11 cellular contexts compared by ENCODE assay signal in the genomic region with DNA sequence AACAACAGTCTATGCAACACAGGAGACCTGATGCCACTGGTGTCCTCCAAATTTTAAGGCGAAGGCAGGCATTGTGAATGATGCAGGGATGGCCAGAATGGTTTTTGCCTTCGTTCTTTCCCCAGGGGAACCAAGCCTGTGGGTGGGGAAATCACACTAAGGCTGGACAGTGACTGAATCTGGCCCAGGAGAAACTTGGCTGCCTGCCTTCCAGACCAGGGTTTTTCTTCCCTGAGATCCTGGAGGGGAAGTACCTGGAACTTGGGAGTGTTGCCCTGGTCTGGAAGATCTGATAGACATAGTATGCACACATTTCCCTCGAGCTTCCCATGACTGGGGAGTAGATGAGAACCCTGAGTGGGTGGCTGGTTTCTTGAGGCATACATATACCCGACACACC. TPM values are rescaled to one million over a fixed set of nuclear protein-coding genes. Genes with fewer than 3 reads are reported as not detected.
A peak's percentile ranks its signal among the peaks of the same experiment; 100 is the strongest.
DNase-seq lines count a peak whose midpoint lies in the region; ATAC-seq and TF ChIP-seq lines count a peak whose summit lies in the region.
"Had no signal": no experiment of that assay in that cellular context is flagged by ENCODE, and none has a peak within 500 bp of the region (broad histone marks: within the 10 kb centered on the region; RNA-seq: fewer than 3 reads in every experiment).

No MANE protein-coding gene starts in this region.

- peak overlapping the region; percentile 86 for H3K4me3 Mint-ChIP-seq in Calu3 (ENCODE audit: low read depth, unreplicated experiment)

- peaks cover 22% of the 10 kb centered on the region for H3K4me1 ChIP-seq in iPS-15b (ENCODE audit: control insufficient read depth, insufficient read depth, low read length)

- H3K9me3 ChIP-seq in iPS-15b (ENCODE audit: control insufficient read depth, insufficient read depth, low read length): no peaks in the 10 kb centered on the region
- H3K9me3 ChIP-seq: pancreas had no signal

- POLR2A ChIA-PET in HEK293T (lab: Yijun Ruan, JAX): interaction anchor here (1.3 to 1.6 kb wide), 2 partner anchors 10 to 13 kb away, joined by 5 read pairs; a partner anchor contains a TSS

- H3K9ac ChIP-seq in iPS-15b (ENCODE audit: low read depth, low read length): peak overlapping the region; percentile 32

- no peaks in the 10 kb centered on the region for H3K27me3 ChIP-seq in iPS-15b (ENCODE audit: control insufficient read depth, insufficient read depth, low read length)
- H3K27me3 ChIP-seq: pancreas had no signal

- no TSS peak for BruUV-seq in Calu3 (replicated peaks; lab: Mats Ljungman, UMichigan)

- no peaks in the 10 kb centered on the region for H3K9me3 Mint-ChIP-seq in Calu3 (ENCODE audit: low read depth, unreplicated experiment)

- H3K4me3 ChIP-seq in iPS-15b (ENCODE audit: low read depth, low read length): peak overlapping the region; percentile 45

- CTCF ChIA-PET in Calu3 (lab: Charles Lee): no interaction called here
- CTCF ChIA-PET in HEK293T (lab: Yijun Ruan, JAX): no interaction called here

- H3K27me3 Mint-ChIP-seq in Calu3 (ENCODE audit: unreplicated experiment): peaks cover 20% of the 10 kb centered on the region

- H3K27ac ChIP-seq in angular gyrus (ENCODE audit: low read depth, low read length): peak overlapping the region; percentile 68

- H3K36me3 Mint-ChIP-seq in Calu3 (ENCODE audit: insufficient read depth, unreplicated experiment): peaks cover 24% of the 10 kb centered on the region

- ATAC-seq in HG02588 (IDR thresholded peaks at IDR 0.05; ENCODE audit: unreplicated experiment): no peak

- peaks cover 13% of the 10 kb centered on the region for H3K36me3 ChIP-seq in iPS-15b (ENCODE audit: control insufficient read depth, insufficient read depth, low read length)

- H3K4me1 Mint-ChIP-seq in Calu3 (ENCODE audit: low read depth, unreplicated experiment): peaks cover 29% of the 10 kb centered on the region

- intact Hi-C loops in Calu3 (cut with micrococcal nuclease; ENCODE audit: unreplicated experiment): no loop called here

- TF ChIP-seq CTCF in Calu3 (IDR thresholded peaks at IDR 0.05; ENCODE audit: unreplicated experiment): no peak

- DNase-seq in Calu3 (no peak), renal cortical epithelial cell (ENCODE audit: low read depth) (peak; percentile 53), NCI-H774 (lab: John Stamatoyannopoulos, UW) (no peak), HK-2 (ENCODE audit: unreplicated experiment) (no peak), HEK293T (ENCODE audit: extremely low spot score) (no peak)
- DNase-seq: amniotic stem cell had no signal

- no peak overlapping the region for H3K27ac Mint-ChIP-seq in Calu3 (ENCODE audit: unreplicated experiment)

TF ChIP-seq in HEK293T, 16 proteins besides CTCF, POLR2A, EP300 and RAD21:
- TF ChIP-seq ZNF384 (IDR thresholded peaks at IDR 0.05) (no peak), FOXM1 (IDR thresholded peaks at IDR 0.05; ENCODE audit: borderline replicate concordance) (no peak), CTBP1 (IDR thresholded peaks at IDR 0.05; ENCODE audit: borderline replicate concordance) (no peak), FOXA1 (IDR thresholded peaks at IDR 0.05) (no peak), NFRKB (IDR thresholded peaks at IDR 0.05) (no peak), L3MBTL2 (conservative IDR thresholded peaks at IDR 0.05) (no peak)
- TF ChIP-seq, protein P1, sequence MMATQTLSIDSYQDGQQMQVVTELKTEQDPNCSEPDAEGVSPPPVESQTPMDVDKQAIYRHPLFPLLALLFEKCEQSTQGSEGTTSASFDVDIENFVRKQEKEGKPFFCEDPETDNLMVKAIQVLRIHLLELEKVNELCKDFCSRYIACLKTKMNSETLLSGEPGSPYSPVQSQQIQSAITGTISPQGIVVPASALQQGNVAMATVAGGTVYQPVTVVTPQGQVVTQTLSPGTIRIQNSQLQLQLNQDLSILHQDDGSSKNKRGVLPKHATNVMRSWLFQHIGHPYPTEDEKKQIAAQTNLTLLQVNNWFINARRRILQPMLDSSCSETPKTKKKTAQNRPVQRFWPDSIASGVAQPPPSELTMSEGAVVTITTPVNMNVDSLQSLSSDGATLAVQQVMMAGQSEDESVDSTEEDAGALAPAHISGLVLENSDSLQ (IDR thresholded peaks at IDR 0.05): no peak
TF ChIP-seq in HEK293T: peak in this region for 0.

RNA-seq across cellular contexts. Expression of a gene that starts 0.7 kb away (rescaled TPM):
- 6.8 and 8.7 TPM in 2 replicates for total RNA-seq in Calu3 (2022)
- total RNA-seq in renal cortical epithelial cell: 4.2 and 4.5 TPM in 2 replicates

RNA-seq across cellular contexts. Expression of a gene that starts 4.8 kb away (rescaled TPM):
- total RNA-seq in Calu3 (2022): 25.7 and 26.6 TPM in 2 replicates
- total RNA-seq in renal cortical epithelial cell: 24.7 and 30.2 TPM in 2 replicates

RNA-seq across cellular contexts. Expression of a gene that starts 11.2 kb away (rescaled TPM):
- total RNA-seq in Calu3 (2022): not detected in 2 replicates
- not detected in 2 replicates for total RNA-seq in renal cortical epithelial cell
- total RNA-seq: H4, pancreas had no signal

RNA-seq across cellular contexts. Expression of a gene that starts 13.7 kb away (rescaled TPM):
- total RNA-seq in Calu3 (2022): 65.6 and 80.1 TPM in 2 replicates
- total RNA-seq in renal cortical epithelial cell: 36.8 and 56.1 TPM in 2 replicates

RNA-seq across cellular contexts. Expression of a gene that starts 22.4 kb away (rescaled TPM):
- total RNA-seq in Calu3 (2022) (not detected in 2 replicates), renal cortical epithelial cell (not detected in 2 replicates)
- total RNA-seq: pancreas had no signal
